In genomic region chr3:146780251-146780650, GRCh38 we compare ENCODE assay signal across 15 cellular contexts.
"Had no signal": no experiment of that assay in that cellular context is flagged by ENCODE, and none has a peak within 500 bp of the region (broad histone marks: within the 10 kb centered on the region; RNA-seq: fewer than 3 reads in every experiment).

No MANE protein-coding gene starts in this region.

- H3K9me3 ChIP-seq: left lung, mucosa of descending colon, transverse colon had no signal

- H3K27ac ChIP-seq: left lung, transverse colon, WERI-Rb-1 had no signal

- ATAC-seq: activated T-cell treated with anti-CD3 and anti-CD28 coated beads, Interleukin-2, amount 50 U/mL, for 4 hours; left lung; mucosa of descending colon; naive thymus-derived CD4-positive, alpha-beta T cell; T-helper 17 cell had no signal

- H3K27me3 ChIP-seq: left lung, transverse colon had no signal

- H3K4me3 ChIP-seq: left lung, mucosa of descending colon, transverse colon had no signal

- H3K4me1 ChIP-seq: left lung, transverse colon had no signal

- H3K36me3 ChIP-seq: left lung, transverse colon, WERI-Rb-1 had no signal

- DNase-seq: activated CD4-positive, alpha-beta memory T cell treated with anti-CD3 and anti-CD28 coated beads for 36 hours; activated effector memory CD4-positive, alpha-beta T cell treated with Interleukin-2 at 50 U/mL for 16 hours; activated naive CD4-positive, alpha-beta T cell treated with anti-CD3 and anti-CD28 coated beads, Interleukin-2, amount 50 U/mL, for 16 hours; activated T-cell treated with anti-CD3 and anti-CD28 coated beads, Interleukin-2, amount 50 U/mL, for 4 hours; effector memory CD4-positive, alpha-beta T cell; hippocampal formation; kidney; left lung; mucosa of descending colon; naive thymus-derived CD4-positive, alpha-beta T cell; stimulated activated CD4-positive, alpha-beta T cell treated with anti-CD3 and anti-CD28 coated beads, Interleukin-2, amount 100 ng/mL, for 48 hours; stimulated activated naive CD4-positive, alpha-beta T cell; T-helper 17 cell; transverse colon; WERI-Rb-1 had no signal
